ENCODE assay signal across 7 cellular contexts in genomic region chr17:17303010-17303846, GRCh38.
A peak's percentile ranks its signal among the peaks of the same experiment; 100 is the strongest.
DNase-seq lines count a peak whose midpoint lies in the region; ATAC-seq and TF ChIP-seq lines count a peak whose summit lies in the region.

Gene NT5M (plus strand): TSS chr17:17303373. CDS start chr17:17303551, 178 bp downstream.

- ATAC-seq in GM18498 (IDR thresholded peaks at IDR 0.05; ENCODE audit: unreplicated experiment) (peak; percentile 77), HG02885 (IDR thresholded peaks at IDR 0.05; ENCODE audit: poor library complexity, unreplicated experiment) (peak; percentile 69)

- peak within 1 kb of the TSS; percentile 58 for H3K4me3 ChIP-seq in choroid plexus epithelial cell (ENCODE audit: low read depth, low read length)

- no peak for TF ChIP-seq CTCF in choroid plexus epithelial cell (conservative IDR thresholded peaks at IDR 0.05; ENCODE audit: low read depth, low read length)

- peak; percentile 77 for DNase-seq in NCI-H345 (lab: John Stamatoyannopoulos, UW)
- peak; percentile 39 for DNase-seq in activated CD4-positive, alpha-beta T cell treated with anti-CD3 and anti-CD28 coated beads for 1 hour
- peak; percentile 66 for DNase-seq in choroid plexus epithelial cell (ENCODE audit: low read depth)
- DNase-seq in left kidney (ENCODE audit: low read depth, low spot score): peak; percentile 92
- DNase-seq in stimulated activated CD4-positive, alpha-beta T cell treated with anti-CD3 and anti-CD28 coated beads, Interleukin-1b, Interleukin-23, amount 100 ng/mL, for 24 hours (ENCODE audit: low read depth in 4 of 4, low spot score in 1 of 4): peak; percentile 27 to 74 (median 50)

Comparison
In these comparisons a context has a peak if more than half of its experiments do, and no peak if none do; other contexts are left out.
1. Peak in every context shown above with its lines: DNase-seq, ATAC-seq and H3K4me3 ChIP-seq.
2. DNase-seq: peak in every context shown above with its lines; median percentile 92 in left kidney; 77 in NCI-H345; 66 in choroid plexus epithelial cell; 50 in stimulated activated CD4-positive, alpha-beta T cell treated with anti-CD3 and anti-CD28 coated beads, Interleukin-1b, Interleukin-23, amount 100 ng/mL, for 24 hours; 39 in activated CD4-positive, alpha-beta T cell treated with anti-CD3 and anti-CD28 coated beads for 1 hour.